Comparison of ENCODE assay signal across 29 cellular contexts in genomic region chr5:108280960-108281569, GRCh38.
"Had no signal": no experiment of that assay in that cellular context is flagged by ENCODE, and none has a peak within 500 bp of the region (broad histone marks: within the 10 kb centered on the region; RNA-seq: fewer than 3 reads in every experiment).

No MANE protein-coding gene starts in this region.

- H3K4me3 Mint-ChIP-seq: mesothelial cell of epicardium; naive B cell; natural killer cell; nephron progenitor cell; neural progenitor cell; stimulated activated effector memory CD8-positive, alpha-beta T cell treated with anti-CD3 and anti-CD28 coated beads, Interleukin-12 subunit alpha, Interleukin-12 subunit beta, amount 100 ng/mL, for 72 hours had no signal

- H3K27me3 ChIP-seq: heart right ventricle, hepatocyte, left lung, neural progenitor cell, neutrophil, spleen, stomach, testis, thyroid gland, upper lobe of right lung had no signal

- FAIRE-seq: urothelium cell line had no signal

- H3K9me3 ChIP-seq: neutrophil, psoas muscle, testis, thyroid gland, upper lobe of right lung had no signal

- H3K4me1 ChIP-seq: left lung, parathyroid adenoma, testis, upper lobe of right lung had no signal

- H3K27ac ChIP-seq: heart right ventricle, hepatocyte, left lung, neural progenitor cell, neutrophil, parathyroid adenoma, psoas muscle, skin epidermis, spleen, stomach, testis, thyroid gland, upper lobe of right lung had no signal

- H3K36me3 ChIP-seq: heart right ventricle, left lung, neural progenitor cell, neutrophil, thyroid gland, upper lobe of right lung had no signal

- DNase-seq: heart right ventricle; islet precursor cell; kidney glomerular epithelial cell; left cardiac atrium; left lung; mesendoderm; naive B cell; natural killer cell; nephron progenitor cell; occipital lobe; psoas muscle; spleen; stimulated activated CD4-positive, alpha-beta T cell treated with anti-CD3 and anti-CD28 coated beads, Interleukin-4, amount 100 ng/mL, for 24 hours; stimulated activated naive CD4-positive, alpha-beta T cell; stomach; testis; thyroid gland; trophoblast cell; upper lobe of right lung had no signal

- H3K9ac ChIP-seq: neural progenitor cell, parathyroid adenoma had no signal

- H3K27me3 Mint-ChIP-seq: naive B cell had no signal

- ATAC-seq: heart right ventricle; left cardiac atrium; left lung; natural killer cell; psoas muscle; sciatic nerve; stimulated activated effector memory CD8-positive, alpha-beta T cell treated with anti-CD3 and anti-CD28 coated beads, Interleukin-12 subunit alpha, Interleukin-12 subunit beta, amount 100 ng/mL, for 72 hours; upper lobe of right lung had no signal

- H3K4me1 Mint-ChIP-seq: neural progenitor cell had no signal

- H3K27ac Mint-ChIP-seq: mesothelial cell of epicardium; naive B cell; natural killer cell; nephron progenitor cell; neural progenitor cell; stimulated activated effector memory CD8-positive, alpha-beta T cell treated with anti-CD3 and anti-CD28 coated beads, Interleukin-12 subunit alpha, Interleukin-12 subunit beta, amount 100 ng/mL, for 72 hours had no signal

- H3K4me3 ChIP-seq: heart right ventricle, hepatocyte, left lung, lung, neural progenitor cell, psoas muscle, skin epidermis, spleen, stomach, testis, thyroid gland, upper lobe of right lung had no signal
